8 cellular contexts compared by ENCODE assay signal in the genomic region with DNA sequence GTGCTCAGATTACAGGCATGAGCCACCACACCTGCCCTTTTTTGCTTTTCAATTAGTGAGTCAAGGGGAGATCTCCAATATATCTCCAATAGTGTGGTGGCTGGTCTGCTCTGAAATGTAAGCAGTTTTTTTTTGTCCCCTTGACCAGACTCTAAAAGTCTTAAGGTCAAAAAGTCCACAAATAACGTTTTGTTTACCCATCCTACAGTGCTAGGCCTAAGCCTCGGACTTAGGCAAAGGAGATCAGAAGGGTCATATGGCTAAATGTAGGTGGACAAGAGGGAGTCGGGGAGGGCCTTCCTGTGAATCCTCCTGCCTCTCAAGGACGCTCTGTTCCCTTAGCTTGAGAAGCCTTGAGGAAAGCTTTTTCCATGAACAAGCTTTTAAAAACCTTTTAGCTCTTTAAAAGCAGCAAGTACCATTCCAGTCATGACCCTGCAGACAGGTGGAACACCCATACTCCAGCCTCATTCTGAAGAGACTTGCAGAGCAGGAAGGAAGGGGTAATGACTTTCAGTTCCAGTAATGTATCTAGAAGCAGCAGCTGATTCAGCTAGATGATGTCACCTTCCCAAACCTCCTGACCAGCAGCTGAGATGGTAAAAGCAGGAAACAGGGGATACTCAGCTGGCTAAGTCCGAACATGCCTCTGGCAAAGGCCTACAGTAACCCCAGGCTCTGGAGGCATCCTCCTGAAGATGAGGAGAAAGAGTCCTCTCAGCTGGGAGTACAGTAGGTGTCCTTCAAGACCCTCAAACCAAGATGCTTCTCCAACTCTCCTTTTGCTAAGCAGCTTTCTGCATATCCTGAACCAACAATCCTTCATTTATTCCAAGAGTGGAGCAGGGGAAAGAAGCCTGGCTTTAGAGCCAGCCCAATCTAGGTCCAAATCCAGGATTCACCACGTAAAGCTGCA. TPM values are rescaled to one million over a fixed set of nuclear protein-coding genes. Genes with fewer than 3 reads are reported as not detected.
DNase-seq lines count a peak whose midpoint lies in the region; ATAC-seq and TF ChIP-seq lines count a peak whose summit lies in the region.

No MANE protein-coding gene starts in this region.

- H3K36me3 ChIP-seq in Peyer's patch (peaks cover 0 to 10% (median 0%) of the 10 kb centered on the region in 3 donors), lung (ENCODE audit: control insufficient read depth in 2 of 2, insufficient read depth in 2 of 2, low read length in 2 of 2) (peaks cover 0 to 8% of the 10 kb centered on the region in 2 donors), thyroid gland (no peaks in the 10 kb centered on the region)

- DNase-seq in DMS153 treated with DMSO at 0.1 percent for 48 hours (lab: John Stamatoyannopoulos, UW; ENCODE audit: unreplicated experiment) (peak; percentile 55), Peyer's patch (peak in 2 of 3 donors; percentile 35 to 85), coronary artery (ENCODE audit: low spot score) (no peak), lung (ENCODE audit: low spot score) (peak; percentile 79), thyroid gland (peak; percentile 69 to 74), OCI-M2 (lab: John Stamatoyannopoulos, UW; ENCODE audit: unreplicated experiment) (no peak)

- peak; percentile 99 for ATAC-seq in GM19372 (IDR thresholded peaks at IDR 0.05; ENCODE audit: low read depth, unreplicated experiment)
- ATAC-seq in HG03378 (IDR thresholded peaks at IDR 0.05; ENCODE audit: unreplicated experiment) = peak; percentile 99
- ATAC-seq in lung (ENCODE audit: insufficient read depth, low FRiP score) = peak; percentile 77

- TF ChIP-seq CTCF in Peyer's patch (IDR thresholded peaks at IDR 0.05) (no peak), coronary artery (IDR thresholded peaks at IDR 0.05) (no peak), lung (IDR thresholded peaks at IDR 0.05; ENCODE audit: control extremely low read depth, extremely low read depth) (no peak), thyroid gland (IDR thresholded peaks at IDR 0.05) (no peak)

- WGBS in lung, 2 donors = 34 to 53% methylated on average over 6 of the region's 6 CpGs
- 40 to 43% methylated on average over 6 of the region's 6 CpGs for WGBS in thyroid gland, 2 donors

- TF ChIP-seq POLR2A in Peyer's patch (IDR thresholded peaks at IDR 0.05) (peak in 1 of 2 donors; percentile 36), thyroid gland (IDR thresholded peaks at IDR 0.05) (peak in 1 of 2 donors; percentile 46)

- H3K9me3 ChIP-seq in Peyer's patch (no peaks in the 10 kb centered on the region), lung (ENCODE audit: control insufficient read depth in 2 of 2, insufficient read depth in 1 of 2, low read length in 1 of 2) (no peaks in the 10 kb centered on the region), thyroid gland (no peaks in the 10 kb centered on the region)

- H3K27me3 ChIP-seq in Peyer's patch (no peaks in the 10 kb centered on the region), lung (ENCODE audit: control insufficient read depth, insufficient read depth) (no peaks in the 10 kb centered on the region), thyroid gland (no peaks in the 10 kb centered on the region)

- H3K27ac ChIP-seq in Peyer's patch (peak overlapping the region; percentile 27 to 90 (median 75)), coronary artery (peak overlapping the region; percentile 84 to 91), lung (ENCODE audit: low read depth in 1 of 2, low read length in 1 of 2) (peak overlapping the region; percentile 84 to 91), thyroid gland (peak overlapping the region; percentile 71 to 90 (median 89))

- peaks cover 0 to 59% (median 17%) of the 10 kb centered on the region in 4 donors for H3K4me1 ChIP-seq in Peyer's patch
- peaks cover 45 to 51% of the 10 kb centered on the region in 2 donors for H3K4me1 ChIP-seq in lung (ENCODE audit: control insufficient read depth in 2 of 2, insufficient read depth in 2 of 2, low read length in 2 of 2)
- H3K4me1 ChIP-seq in thyroid gland = peaks cover 58 to 86% of the 10 kb centered on the region in 2 donors

- H3K4me3 ChIP-seq in Peyer's patch (no peak overlapping the region), coronary artery (peak overlapping the region; percentile 22), lung (no peak overlapping the region), thyroid gland (replicated peaks in 1 of 3) (no peak overlapping the region)

- intact Hi-C loops in thyroid gland (cut with DNase I) = no loop called here

RNA-seq across cellular contexts. Expression of a gene that starts 23.6 kb away (rescaled TPM):
- total RNA-seq in Peyer's patch (100 to 1,000 TPM in 3 of 4 donors, 10 to 100 TPM in 1; 85.0 to 185 (median 144) TPM), lung (100 to 1,000 TPM; 113 to 150 TPM), thyroid gland (100 to 1,000 TPM; 110 to 154 (median 125) TPM)
- polyA plus RNA-seq in lung = 100 to 1,000 TPM; 107 to 120 TPM

RNA-seq across cellular contexts. Expression of a gene that starts 40.0 kb away (rescaled TPM):
- total RNA-seq in Peyer's patch = 10 to 100 TPM in 1 of 4 donors, 1 to 10 TPM in 3; 4.4 to 26.4 (median 9.3) TPM
- total RNA-seq in lung = 1 to 10 TPM; 1.6 to 6.5 TPM
- polyA plus RNA-seq in lung = 1 to 10 TPM; 2.0 to 2.1 TPM
- total RNA-seq in thyroid gland = 1 to 10 TPM in 2 of 4 donors, under 1 TPM in 2; 0.39 to 2.0 (median 0.82) TPM

Comparison
In these comparisons a context has a peak if more than half of its experiments do, and no peak if none do; other contexts are left out.
1. DNase-seq: peak in DMS153 treated with DMSO at 0.1 percent for 48 hours (single experiment), Peyer's patch (2 of 3), lung (single experiment) and thyroid gland (2 of 2); none in coronary artery (single experiment) and OCI-M2 (single experiment).
2. Peak in every context shown above with its lines, with median percentiles within 50 percentile points of each other: ATAC-seq and H3K27ac ChIP-seq.